In the genomic region with DNA sequence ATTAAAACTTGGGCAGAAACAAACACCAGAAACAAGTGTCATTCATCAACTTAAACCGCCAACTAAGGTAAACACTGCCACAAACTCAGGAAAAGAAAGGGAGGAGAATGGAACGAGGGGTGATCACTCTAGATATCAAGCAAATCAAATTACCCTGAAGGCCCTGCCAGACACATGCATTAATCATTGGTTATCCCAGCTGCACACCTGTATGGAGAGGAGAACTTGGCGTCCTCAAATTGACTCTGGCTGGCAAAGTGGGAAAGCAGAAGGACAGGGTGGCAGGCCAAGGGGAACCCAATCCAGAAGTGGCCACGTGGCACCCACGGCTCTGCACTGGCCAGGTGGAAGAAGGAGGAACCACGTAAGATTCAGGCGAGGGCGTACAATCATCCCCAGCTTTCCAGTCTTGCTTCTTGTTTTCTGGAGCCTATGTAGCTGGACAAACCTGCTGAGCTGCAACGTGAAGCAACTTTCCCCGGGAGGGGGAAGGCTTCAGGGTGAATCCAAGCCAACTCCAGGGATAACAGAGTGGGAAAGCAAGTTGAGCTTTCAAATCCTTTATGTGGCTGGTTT, we compare ENCODE assay signal across 12 cellular contexts.
DNase-seq lines count a peak whose midpoint lies in the region; ATAC-seq and TF ChIP-seq lines count a peak whose summit lies in the region.
"Had no signal": no experiment of that assay in that cellular context is flagged by ENCODE, and none has a peak within 500 bp of the region (broad histone marks: within the 10 kb centered on the region; RNA-seq: fewer than 3 reads in every experiment).

No MANE protein-coding gene starts in this region.

- intact Hi-C loops in gastrocnemius medialis (cut with DNase I; ENCODE audit: low total_unique reads) = no loop called here

- H3K4me1 ChIP-seq in gastrocnemius medialis = no peaks in the 10 kb centered on the region

- no peak overlapping the region for H3K4me3 ChIP-seq in gastrocnemius medialis
- H3K4me3 ChIP-seq: tibial nerve had no signal

- no peaks in the 10 kb centered on the region for H3K27me3 ChIP-seq in gastrocnemius medialis
- H3K27me3 ChIP-seq: tibial nerve had no signal

- H3K9me3 ChIP-seq in gastrocnemius medialis = no peaks in the 10 kb centered on the region
- H3K9me3 ChIP-seq: tibial nerve had no signal

- ATAC-seq in gastrocnemius medialis = peak; percentile 43 to 51

- in situ Hi-C loops in gastrocnemius medialis (cut with MboI; ENCODE audit: low sequenced_read_pairs in 4 of 4) = no loop called here

- TF ChIP-seq CTCF in gastrocnemius medialis (IDR thresholded peaks at IDR 0.05 in 4 of 5, conservative IDR thresholded peaks at IDR 0.05 in 1 of 5) = no peak

- TF ChIP-seq POLR2A in erythroblast (IDR thresholded peaks at IDR 0.05; ENCODE audit: low read length) (no peak), gastrocnemius medialis (IDR thresholded peaks at IDR 0.05) (no peak)

- no peak overlapping the region for H3K27ac ChIP-seq in gastrocnemius medialis
- H3K27ac ChIP-seq: tibial nerve had no signal

- no peaks in the 10 kb centered on the region for H3K36me3 ChIP-seq in gastrocnemius medialis
- H3K36me3 ChIP-seq: tibial nerve had no signal

- DNase-seq in NCI-H2107 treated with DMSO at 0.1 percent for 48 hours (lab: John Stamatoyannopoulos, UW; ENCODE audit: unreplicated experiment) (peak; percentile 32), NCI-H2107 (lab: John Stamatoyannopoulos, UW) (no peak), NCI-H510A (lab: John Stamatoyannopoulos, UW) (peak; percentile 58), erythroblast (lab: John Stamatoyannopoulos, UW) (peak; percentile 58), gastrocnemius medialis (peak; percentile 9 to 21), COR-L47 (lab: John Stamatoyannopoulos, UW) (no peak)
- DNase-seq in effector CD8-positive, alpha-beta T cell (lab: John Stamatoyannopoulos, UW) = no peak
- no peak for DNase-seq in activated CD8-positive, alpha-beta memory T cell treated with anti-CD3 and anti-CD28 coated beads for 24 hours
- DNase-seq: aorta, DMS 273 treated with DMSO at 0.1 percent for 48 hours, NCI-H1694 treated with DMSO at 0.1 percent for 48 hours had no signal

Comparison
In these comparisons a context has a peak if more than half of its experiments do, and no peak if none do; other contexts are left out.
1. DNase-seq: peak in NCI-H2107 treated with DMSO at 0.1 percent for 48 hours (single experiment), NCI-H510A (single experiment), erythroblast (2 of 2) and gastrocnemius medialis (2 of 2); none in NCI-H2107 (single experiment), COR-L47 (single experiment), effector CD8-positive, alpha-beta T cell (single experiment) and activated CD8-positive, alpha-beta memory T cell treated with anti-CD3 and anti-CD28 coated beads for 24 hours (single experiment).